In the genomic region with DNA sequence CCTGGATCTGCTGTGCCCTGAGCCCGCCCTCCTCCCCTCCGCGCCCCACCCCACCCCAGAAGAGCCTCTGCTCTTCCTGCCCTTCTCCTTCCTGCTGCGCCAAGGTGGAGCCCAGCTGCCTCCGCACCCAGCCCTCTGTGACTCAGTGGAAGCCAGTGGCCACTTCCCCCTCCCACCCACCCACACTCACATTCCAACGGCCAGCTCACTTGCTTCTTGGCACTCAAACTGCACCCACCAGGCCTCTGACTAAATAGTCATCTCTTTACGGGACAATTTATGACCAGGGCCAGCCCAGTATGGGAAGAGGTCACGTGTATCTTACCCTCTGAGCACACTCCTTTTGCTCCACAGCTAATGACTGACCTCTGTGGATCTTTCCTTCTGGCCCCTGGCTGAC, we compare ENCODE assay signal across 9 cellular contexts.
DNase-seq lines count a peak whose midpoint lies in the region; ATAC-seq, FAIRE-seq and TF ChIP-seq lines count a peak whose summit lies in the region.
"Had no signal": no experiment of that assay in that cellular context is flagged by ENCODE, and none has a peak within 500 bp of the region (broad histone marks: within the 10 kb centered on the region; RNA-seq: fewer than 3 reads in every experiment).

No MANE protein-coding gene starts in this region.

- no peaks in the 10 kb centered on the region for H4K20me1 ChIP-seq in keratinocyte (ENCODE audit: control insufficient read depth, extremely low read depth, insufficient read depth, low read length)

- no peaks in the 10 kb centered on the region for H3K9me3 Mint-ChIP-seq in activated B cell treated with CpG ODN at 0.5 μM for 24 hours
- H3K9me3 Mint-ChIP-seq: activated naive CD4-positive, alpha-beta T cell treated with anti-CD3 and anti-CD28 coated beads for 36 hours had no signal

- peak overlapping the region; percentile 69 for H3K4me2 ChIP-seq in keratinocyte (ENCODE audit: control insufficient read depth, extremely low read depth, insufficient read depth, low read depth, low read length)
- H3K4me2 ChIP-seq: hepatocyte had no signal

- intact Hi-C loops in activated B cell treated with CpG ODN at 0.5 μM for 24 hours (cut with micrococcal nuclease) (no loop called here), upper lobe of right lung (cut with DNase I) (no loop called here)

- dilution Hi-C loops in keratinocyte (cut with MboI; ENCODE audit: extremely low pct_ligation_motif_present, low sequenced_read_pairs), result no loop called here

- peak overlapping the region; percentile 65 for H3K9ac ChIP-seq in keratinocyte (ENCODE audit: control insufficient read depth, extremely low read depth, insufficient read depth, low read length)

- TF ChIP-seq CTCF in HL-60 (IDR thresholded peaks at IDR 0.05; ENCODE audit: insufficient read depth, low read length) (no peak), activated B cell treated with CpG ODN at 0.5 μM for 24 hours (IDR thresholded peaks at IDR 0.05) (no peak), keratinocyte (optimal IDR thresholded peaks at IDR 0.05 in 1 of 3, IDR thresholded peaks at IDR 0.05 in 1 of 3, conservative IDR thresholded peaks at IDR 0.05 in 1 of 3; ENCODE audit: extremely low read depth in 1 of 3, insufficient read depth in 2 of 3, low read length in 3 of 3) (no peak), upper lobe of right lung (IDR thresholded peaks at IDR 0.05) (no peak)

- H3K4me3 ChIP-seq in HL-60 (replicated peaks; ENCODE audit: insufficient read depth, low read length) (no peak overlapping the region), keratinocyte (ENCODE audit: control insufficient read depth in 2 of 3, extremely low read depth in 1 of 3, insufficient read depth in 2 of 3, low read depth in 1 of 3, low read length in 3 of 3) (no peak overlapping the region), upper lobe of right lung (no peak overlapping the region)
- H3K4me3 ChIP-seq: hepatocyte had no signal

- peak; percentile 78 for FAIRE-seq in keratinocyte (lab: Jason Lieb, UNC)

- H3K4me1 Mint-ChIP-seq in activated B cell treated with CpG ODN at 0.5 μM for 24 hours, result peaks cover 51% of the 10 kb centered on the region

- no peak for ATAC-seq in activated B cell treated with CpG ODN at 0.5 μM for 24 hours (ENCODE audit: low read depth)
- peak; percentile 79 for ATAC-seq in upper lobe of right lung
- ATAC-seq in HG03520 (IDR thresholded peaks at IDR 0.05; ENCODE audit: unreplicated experiment), result no peak
- ATAC-seq in HG03378 (IDR thresholded peaks at IDR 0.05; ENCODE audit: unreplicated experiment), result no peak

- peak overlapping the region; percentile 98 for H3K27ac ChIP-seq in HL-60 (replicated peaks)
- H3K27ac ChIP-seq in keratinocyte (ENCODE audit: control insufficient read depth, insufficient read depth, low read length), result peak overlapping the region; percentile 91
- H3K27ac ChIP-seq in upper lobe of right lung, result no peak overlapping the region
- H3K27ac ChIP-seq: hepatocyte had no signal

- POLR2A ChIA-PET in activated B cell treated with CpG ODN at 0.5 μM for 24 hours (lab: Charles Lee), result interaction anchor here (0.5 to 5.8 kb wide), 9 partner anchors 23 to 735 kb away, joined by 3 to 81 read pairs (median 5); a partner anchor contains a TSS

- no peaks in the 10 kb centered on the region for H3K27me3 Mint-ChIP-seq in activated B cell treated with CpG ODN at 0.5 μM for 24 hours

- no peak overlapping the region for H3K4me3 Mint-ChIP-seq in activated B cell treated with CpG ODN at 0.5 μM for 24 hours
- H3K4me3 Mint-ChIP-seq: activated naive CD4-positive, alpha-beta T cell treated with anti-CD3 and anti-CD28 coated beads for 36 hours had no signal

- H2AFZ ChIP-seq in keratinocyte (ENCODE audit: control insufficient read depth, low read length), result no peak overlapping the region
- H2AFZ ChIP-seq: hepatocyte had no signal

- H3K36me3 ChIP-seq in keratinocyte (ENCODE audit: control insufficient read depth in 2 of 2, extremely low read depth in 1 of 2, insufficient read depth in 2 of 2, low read length in 2 of 2) (no peaks in the 10 kb centered on the region), upper lobe of right lung (no peaks in the 10 kb centered on the region)

- H3K9me3 ChIP-seq in keratinocyte (ENCODE audit: control insufficient read depth, low read depth, low read length), result no peaks in the 10 kb centered on the region
- H3K9me3 ChIP-seq in upper lobe of right lung, result no peaks in the 10 kb centered on the region

- CTCF ChIA-PET in activated B cell treated with CpG ODN at 0.5 μM for 24 hours (lab: Charles Lee), result interaction anchor here (1.2 kb wide), 1 partner anchor 13 kb away, joined by 4 read pairs; no protein-coding TSS in a partner anchor

- no peaks in the 10 kb centered on the region for H3K36me3 Mint-ChIP-seq in activated B cell treated with CpG ODN at 0.5 μM for 24 hours (ENCODE audit: low read depth)

- H3K27me3 ChIP-seq in HL-60 (ENCODE audit: insufficient read depth, poor library complexity, severe bottlenecking), result no peaks in the 10 kb centered on the region
- no peaks in the 10 kb centered on the region for H3K27me3 ChIP-seq in keratinocyte (ENCODE audit: control insufficient read depth, extremely low read depth, insufficient read depth, low read length)
- H3K27me3 ChIP-seq in upper lobe of right lung, result no peaks in the 10 kb centered on the region
- H3K27me3 ChIP-seq: hepatocyte had no signal

- H3K4me1 ChIP-seq in keratinocyte (ENCODE audit: control insufficient read depth, extremely low read depth, insufficient read depth, low read length) (peaks cover 28% of the 10 kb centered on the region), upper lobe of right lung (peaks cover 25% of the 10 kb centered on the region)

- peak overlapping the region; percentile 92 for H3K27ac Mint-ChIP-seq in activated B cell treated with CpG ODN at 0.5 μM for 24 hours
- H3K27ac Mint-ChIP-seq: activated naive CD4-positive, alpha-beta T cell treated with anti-CD3 and anti-CD28 coated beads for 36 hours had no signal

- no peak for DNase-seq in HL-60 (ENCODE audit: low read depth in 1 of 2, low spot score in 1 of 2)
- DNase-seq in activated B cell treated with CpG ODN at 0.5 μM for 24 hours, result no peak
- peak; percentile 96 for DNase-seq in keratinocyte (ENCODE audit: low read depth, low spot score)
- DNase-seq in upper lobe of right lung, result peak; percentile 71
- DNase-seq in NCI-H2029 treated with DMSO at 0.1 percent for 48 hours (lab: John Stamatoyannopoulos, UW), result no peak
- DNase-seq: activated naive CD4-positive, alpha-beta T cell treated with anti-CD3 and anti-CD28 coated beads for 36 hours had no signal

- H3K79me2 ChIP-seq in keratinocyte (ENCODE audit: control insufficient read depth, insufficient read depth, low read length), result no peaks in the 10 kb centered on the region
- H3K79me2 ChIP-seq: hepatocyte had no signal

- H3K9me1 ChIP-seq in keratinocyte (ENCODE audit: control insufficient read depth, extremely low read depth, insufficient read depth, low read length), result no peaks in the 10 kb centered on the region

Comparison
In these comparisons a context has a peak if more than half of its experiments do, and no peak if none do; other contexts are left out.
1. DNase-seq: peak in keratinocyte (single experiment) and upper lobe of right lung (single experiment); none in HL-60 (0 of 2), activated B cell treated with CpG ODN at 0.5 μM for 24 hours (single experiment) and NCI-H2029 treated with DMSO at 0.1 percent for 48 hours (single experiment).